ENCODE assay signal across 9 cellular contexts in the genomic region with DNA sequence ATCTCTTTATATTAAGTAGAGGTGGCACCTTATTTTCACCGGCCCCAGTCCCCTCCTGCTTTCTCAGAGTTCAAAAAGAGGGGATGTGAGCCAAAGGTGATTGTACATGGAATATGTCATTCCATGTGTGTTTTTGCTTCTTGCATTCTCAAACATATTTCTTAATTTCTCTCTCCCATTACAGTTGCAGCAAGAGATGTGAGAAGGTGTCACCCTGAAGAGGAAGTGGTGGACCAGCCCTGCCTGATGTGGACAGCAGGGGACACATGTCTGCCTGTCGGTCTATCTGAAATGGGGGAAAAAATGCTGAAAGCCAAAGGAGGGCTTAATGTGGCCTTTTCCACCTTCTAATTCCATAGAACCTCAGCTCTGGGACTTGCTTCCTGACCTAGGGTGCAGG. TPM values are rescaled to one million over a fixed set of nuclear protein-coding genes. Genes with fewer than 3 reads are reported as not detected.
DNase-seq lines count a peak whose midpoint lies in the region; ATAC-seq and TF ChIP-seq lines count a peak whose summit lies in the region.
"Had no signal": no experiment of that assay in that cellular context is flagged by ENCODE, and none has a peak within 500 bp of the region (broad histone marks: within the 10 kb centered on the region; RNA-seq: fewer than 3 reads in every experiment).

No MANE protein-coding gene starts in this region.

- H3K4me1 ChIP-seq in DND-41 (ENCODE audit: insufficient read depth, low read length) (peaks cover 40% of the 10 kb centered on the region), neural progenitor cell (peaks cover 5% of the 10 kb centered on the region)

- H3K4me3 ChIP-seq in DND-41 (ENCODE audit: low read depth in 1 of 2, low read length in 2 of 2), result no peak overlapping the region
- no peak overlapping the region for H3K4me3 ChIP-seq in neural progenitor cell

- H3K27ac ChIP-seq in DND-41 (ENCODE audit: low read length) (peak overlapping the region; percentile 56), neural progenitor cell (no peak overlapping the region)

- no peak overlapping the region for H2AFZ ChIP-seq in DND-41 (ENCODE audit: low read depth, low read length)
- H2AFZ ChIP-seq in neural progenitor cell (replicated peaks), result no peak overlapping the region

- H3K27me3 ChIP-seq in DND-41 (ENCODE audit: insufficient read depth, low read length, poor library complexity), result no peaks in the 10 kb centered on the region
- H3K27me3 ChIP-seq in neural progenitor cell, result no peaks in the 10 kb centered on the region
- H3K27me3 ChIP-seq: dorsolateral prefrontal cortex had no signal

- H3K9ac ChIP-seq in DND-41 (ENCODE audit: low read depth, low read length), result no peak overlapping the region
- H3K9ac ChIP-seq in neural progenitor cell, result no peak overlapping the region

- in situ Hi-C loops in GM13977 (cut with MboI; ENCODE audit: low pct_unique_long_range_greater_than_20kb, low sequenced_read_pairs, unreplicated experiment), result loop anchor here (25.0 kb wide), 1 partner anchor 382 kb away; no protein-coding TSS in a partner anchor

- H3K27me3 Mint-ChIP-seq in activated naive CD8-positive, alpha-beta T cell treated with anti-CD3 and anti-CD28 coated beads, Interleukin-2, amount 50 U/mL, for 24 hours, result no peaks in the 10 kb centered on the region
- H3K27me3 Mint-ChIP-seq in neural progenitor cell (ENCODE audit: insufficient read depth, low read depth), result peaks cover 7% of the 10 kb centered on the region

- H4K20me1 ChIP-seq in DND-41 (ENCODE audit: insufficient read depth, low read length) (0 out of 2 replicates have a peak, but pooled peaks cover 5% of the 10 kb centered on the region), neural progenitor cell (ENCODE audit: low read depth) (peaks cover 11% of the 10 kb centered on the region)

- no peaks in the 10 kb centered on the region for H3K9me3 ChIP-seq in DND-41 (ENCODE audit: insufficient read depth, low read length, severe bottlenecking)
- no peaks in the 10 kb centered on the region for H3K9me3 ChIP-seq in neural progenitor cell (ENCODE audit: low read depth)

- H3K27ac Mint-ChIP-seq in activated naive CD8-positive, alpha-beta T cell treated with anti-CD3 and anti-CD28 coated beads, Interleukin-2, amount 50 U/mL, for 24 hours, result peak overlapping the region; percentile 50
- H3K27ac Mint-ChIP-seq in neural progenitor cell, result no peak overlapping the region

- H3K9me3 Mint-ChIP-seq in activated naive CD8-positive, alpha-beta T cell treated with anti-CD3 and anti-CD28 coated beads, Interleukin-2, amount 50 U/mL, for 24 hours, result no peaks in the 10 kb centered on the region
- no peaks in the 10 kb centered on the region for H3K9me3 Mint-ChIP-seq in neural progenitor cell

- ATAC-seq in DND-41 (ENCODE audit: insufficient read depth, low read depth) (no peak), HG02938 (IDR thresholded peaks at IDR 0.05; ENCODE audit: unreplicated experiment) (no peak)
- ATAC-seq in activated naive CD8-positive, alpha-beta T cell treated with anti-CD3 and anti-CD28 coated beads, Interleukin-2, amount 50 U/mL, for 24 hours, result no peak

- H3K36me3 ChIP-seq in DND-41 (ENCODE audit: insufficient read depth, low read length), result peaks cover 11% of the 10 kb centered on the region
- H3K36me3 ChIP-seq in neural progenitor cell, result no peaks in the 10 kb centered on the region

- H3K4me3 Mint-ChIP-seq in activated naive CD8-positive, alpha-beta T cell treated with anti-CD3 and anti-CD28 coated beads, Interleukin-2, amount 50 U/mL, for 24 hours, result peak overlapping the region; percentile 10
- H3K4me3 Mint-ChIP-seq in neural progenitor cell, result peak overlapping the region; percentile 33

- TF ChIP-seq CTCF in DND-41 (IDR thresholded peaks at IDR 0.05; ENCODE audit: borderline replicate concordance, extremely low read depth, low read length, poor library complexity, severe bottlenecking) (no peak), neural progenitor cell (IDR thresholded peaks at IDR 0.05) (no peak), GM13977 (IDR thresholded peaks at IDR 0.05; ENCODE audit: extremely low read depth, insufficient read depth, missing control alignments) (no peak)

- H3K36me3 Mint-ChIP-seq in activated naive CD8-positive, alpha-beta T cell treated with anti-CD3 and anti-CD28 coated beads, Interleukin-2, amount 50 U/mL, for 24 hours (ENCODE audit: low read depth), result peaks cover 29% of the 10 kb centered on the region
- no peaks in the 10 kb centered on the region for H3K36me3 Mint-ChIP-seq in neural progenitor cell

- no peaks in the 10 kb centered on the region for H3F3A ChIP-seq in neural progenitor cell (ENCODE audit: low read depth)

- DNase-seq in CD1c-positive myeloid dendritic cell (ENCODE audit: extremely low spot score) (peak; percentile 55), DND-41 (no peak), neural progenitor cell (ENCODE audit: low spot score) (no peak), GM13977 (ENCODE audit: low spot score) (no peak), germinal center (ENCODE audit: low spot score) (no peak), DMS 273 (lab: John Stamatoyannopoulos, UW; ENCODE audit: unreplicated experiment) (no peak)
- DNase-seq in activated naive CD8-positive, alpha-beta T cell treated with anti-CD3 and anti-CD28 coated beads, Interleukin-2, amount 50 U/mL, for 24 hours, result no peak
- DNase-seq: dorsolateral prefrontal cortex had no signal

- H3K4me1 Mint-ChIP-seq in activated naive CD8-positive, alpha-beta T cell treated with anti-CD3 and anti-CD28 coated beads, Interleukin-2, amount 50 U/mL, for 24 hours, result peaks cover 67% of the 10 kb centered on the region
- H3K4me1 Mint-ChIP-seq in neural progenitor cell, result peaks cover 32% of the 10 kb centered on the region

- peaks cover 63% of the 10 kb centered on the region for H3K79me2 ChIP-seq in DND-41 (ENCODE audit: insufficient read depth, low read length)
- H3K79me2 ChIP-seq in neural progenitor cell (ENCODE audit: low read depth), result peaks cover 31% of the 10 kb centered on the region

- H3K4me2 ChIP-seq in DND-41 (ENCODE audit: insufficient read depth, low read length) (no peak overlapping the region), neural progenitor cell (no peak overlapping the region)

RNA-seq across cellular contexts. Expression of a gene that starts 1.9 kb away (rescaled TPM):
- 38.5 and 39.5 TPM in 2 replicates for total RNA-seq in neural progenitor cell (ENCODE audit: low replicate concordance)
